Comparison of ENCODE assay signal across 17 cellular contexts in genomic region chr20:40637176-40637575, GRCh38. TPM values are rescaled to one million over a fixed set of nuclear protein-coding genes. Genes with fewer than 3 reads are reported as not detected.
DNase-seq lines count a peak whose midpoint lies in the region; TF ChIP-seq lines count a peak whose summit lies in the region.
"Had no signal": no experiment of that assay in that cellular context is flagged by ENCODE, and none has a peak within 500 bp of the region (broad histone marks: within the 10 kb centered on the region; RNA-seq: fewer than 3 reads in every experiment).

No MANE protein-coding gene starts in this region.

- H3K27me3 ChIP-seq in vagina = no peaks in the 10 kb centered on the region

- TF ChIP-seq CTCF in lower leg skin (IDR thresholded peaks at IDR 0.05) = no peak
- no peak for TF ChIP-seq CTCF in vagina (IDR thresholded peaks at IDR 0.05)

- no peaks in the 10 kb centered on the region for H3K4me1 ChIP-seq in vagina
- H3K4me1 ChIP-seq: A549, Caco-2 had no signal

- no peak overlapping the region for H3K27ac ChIP-seq in vagina
- H3K27ac ChIP-seq: 22Rv1, A549, C4-2B had no signal

- no peak for TF ChIP-seq POLR2A in lower leg skin (IDR thresholded peaks at IDR 0.05)
- no peak for TF ChIP-seq POLR2A in vagina (IDR thresholded peaks at IDR 0.05)

- no peaks in the 10 kb centered on the region for H3K9me3 ChIP-seq in vagina
- H3K9me3 ChIP-seq: A549, Caco-2 had no signal

- H3K36me3 ChIP-seq in vagina = no peaks in the 10 kb centered on the region

- intact Hi-C loops in lower leg skin (cut with DNase I; ENCODE audit: low total_unique reads) = no loop called here
- intact Hi-C loops in vagina (cut with DNase I) = no loop called here

- peak; percentile 4 for DNase-seq in activated CD8-positive, alpha-beta memory T cell treated with anti-CD3 and anti-CD28 coated beads for 24 hours
- DNase-seq in activated CD8-positive, alpha-beta memory T cell treated with anti-CD3 and anti-CD28 coated beads, Interleukin-2, amount 50 U/mL, for 4 hours = no peak
- peak; percentile 4 for DNase-seq in ecto neural progenitor cell (ENCODE audit: low spot score)
- peak; percentile 6 to 29 for DNase-seq in lower leg skin (ENCODE audit: low spot score in 2 of 2)
- DNase-seq in vagina (ENCODE audit: extremely low spot score in 2 of 2) = peak; percentile 46 to 52
- no peak for DNase-seq in GM19238 (ENCODE audit: insufficient read length, low spot score)
- no peak for DNase-seq in DMS79 treated with DMSO at 0.1 percent for 48 hours (lab: John Stamatoyannopoulos, UW)
- no peak for DNase-seq in NCI-H1417 (lab: John Stamatoyannopoulos, UW)
- DNase-seq: AML-193; CD4-positive, alpha-beta T cell; GDM1; HFFc6 had no signal

- WGBS in lower leg skin, 2 donors = 98 to 100% methylated on average over 3 of the region's 3 CpGs

- H3K4me3 ChIP-seq in lower leg skin (ENCODE audit: low read depth, poor library complexity, severe bottlenecking) (no peak overlapping the region), vagina (no peak overlapping the region)
- H3K4me3 ChIP-seq: A549, GM23338 had no signal

RNA-seq across cellular contexts. Expression of gene MAFB, which starts 51.9 kb away (rescaled TPM):
- total RNA-seq in lower leg skin (10 to 100 TPM; 40.4 to 96.8 (median 60.8) TPM), vagina (80.5 TPM)

Comparison
In these comparisons a context has a peak if more than half of its experiments do, and no peak if none do; other contexts are left out.
1. DNase-seq: peak in activated CD8-positive, alpha-beta memory T cell treated with anti-CD3 and anti-CD28 coated beads for 24 hours (single experiment), ecto neural progenitor cell (single experiment), lower leg skin (2 of 2) and vagina (2 of 2); none in activated CD8-positive, alpha-beta memory T cell treated with anti-CD3 and anti-CD28 coated beads, Interleukin-2, amount 50 U/mL, for 4 hours (single experiment), GM19238 (single experiment), DMS79 treated with DMSO at 0.1 percent for 48 hours (single experiment) and NCI-H1417 (0 of 3).